ENCODE assay signal across 1 cellular context in the genomic region with DNA sequence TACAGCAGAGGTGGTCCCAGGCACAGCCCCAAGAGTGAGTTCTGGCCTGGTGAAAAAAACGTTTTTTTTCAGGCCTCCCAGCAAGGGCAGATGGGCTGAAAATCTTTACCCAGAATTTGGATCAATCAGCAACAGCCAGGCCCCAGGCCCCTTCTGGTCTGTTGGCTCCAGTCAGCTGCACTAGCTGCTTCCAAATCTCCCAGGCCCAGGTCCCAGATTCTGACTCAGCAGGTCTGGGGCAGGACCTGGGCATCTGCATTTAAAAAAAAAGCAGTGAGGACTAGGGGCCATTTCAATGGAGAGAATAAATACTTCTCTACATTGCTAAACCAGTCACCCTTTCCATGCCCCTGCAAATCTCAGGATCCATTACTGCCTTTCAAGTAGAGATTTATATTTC.
TF ChIP-seq lines count a peak whose summit lies in the region.

No MANE protein-coding gene starts in this region.

TF ChIP-seq in WTC11, 78 proteins besides CTCF, POLR2A, EP300 and RAD21 (continued from another document):
- TF ChIP-seq, protein P1, sequence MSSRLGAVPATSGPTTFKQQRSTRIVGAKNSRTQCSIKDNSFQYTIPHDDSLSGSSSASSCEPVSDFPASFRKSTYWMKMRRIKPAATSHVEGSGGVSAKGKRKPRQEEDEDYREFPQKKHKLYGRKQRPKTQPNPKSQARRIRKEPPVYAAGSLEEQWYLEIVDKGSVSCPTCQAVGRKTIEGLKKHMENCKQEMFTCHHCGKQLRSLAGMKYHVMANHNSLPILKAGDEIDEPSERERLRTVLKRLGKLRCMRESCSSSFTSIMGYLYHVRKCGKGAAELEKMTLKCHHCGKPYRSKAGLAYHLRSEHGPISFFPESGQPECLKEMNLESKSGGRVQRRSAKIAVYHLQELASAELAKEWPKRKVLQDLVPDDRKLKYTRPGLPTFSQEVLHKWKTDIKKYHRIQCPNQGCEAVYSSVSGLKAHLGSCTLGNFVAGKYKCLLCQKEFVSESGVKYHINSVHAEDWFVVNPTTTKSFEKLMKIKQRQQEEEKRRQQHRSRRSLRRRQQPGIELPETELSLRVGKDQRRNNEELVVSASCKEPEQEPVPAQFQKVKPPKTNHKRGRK (CRISPR knock-in tag; IDR thresholded peaks at IDR 0.05; ENCODE audit: borderline replicate concordance) = no peak
- no peak for TF ChIP-seq NR3C1 (CRISPR knock-in tag; conservative IDR thresholded peaks at IDR 0.05; ENCODE audit: low read depth)
- no peak for TF ChIP-seq NR1H2 (CRISPR knock-in tag; IDR thresholded peaks at IDR 0.05)
